Comparison of ENCODE assay signal across 1 cellular context in genomic region chr6:11381801-11382513, GRCh38.
TF ChIP-seq lines count a peak whose summit lies in the region.

No MANE protein-coding gene starts in this region.

TF ChIP-seq in GM12878, 131 proteins besides CTCF, POLR2A, EP300 and RAD21 (continued from another document and continues in another):
- TF ChIP-seq USF2 (IDR thresholded peaks at IDR 0.05; ENCODE audit: borderline replicate concordance, low read depth, low read length) (no peak), DPF2 (IDR thresholded peaks at IDR 0.05) (peak; percentile 80), HCFC1 (IDR thresholded peaks at IDR 0.05; ENCODE audit: low read length) (no peak), HDGF (IDR thresholded peaks at IDR 0.05) (peak; percentile 87; the same call in 1 of the 2 replicates), ZZZ3 (IDR thresholded peaks at IDR 0.05; ENCODE audit: control insufficient read depth, insufficient read length, low read depth) (no peak), HDAC6 (IDR thresholded peaks at IDR 0.05; ENCODE audit: unreplicated experiment) (no peak), RFX5 (IDR thresholded peaks at IDR 0.05; ENCODE audit: low read depth, low read length) (no peak), IKZF1 (conservative IDR thresholded peaks at IDR 0.05) (peak; percentile 99), SPI1 (IDR thresholded peaks at IDR 0.05; ENCODE audit: borderline replicate concordance, insufficient read depth, low read depth, low read length) (peak; percentile 80; the same call in 1 of the 2 replicates), BCL11A (IDR thresholded peaks at IDR 0.05; ENCODE audit: low read depth, low read length) (0 out of 2 replicates have a peak, but pooled peaks have one; percentile 35), CBFB (IDR thresholded peaks at IDR 0.05; ENCODE audit: low read depth) (peak; percentile 37; the same call in 1 of the 2 replicates), SREBF2 (IDR thresholded peaks at IDR 0.05; ENCODE audit: low read length) (no peak), NFIC (IDR thresholded peaks at IDR 0.05; ENCODE audit: low read depth, low read length) (peak; percentile 86), SIN3A (IDR thresholded peaks at IDR 0.05; ENCODE audit: low read depth, low read length) (0 out of 2 replicates have a peak, but pooled peaks have one; percentile 24), IKZF2 (IDR thresholded peaks at IDR 0.05) (peak; percentile 79 to 91), MXI1 (IDR thresholded peaks at IDR 0.05; ENCODE audit: low read depth, low read length) (peak; percentile 45), STAT3 (IDR thresholded peaks at IDR 0.05; ENCODE audit: low read depth, low read length) (no peak), SMARCA5 (IDR thresholded peaks at IDR 0.05) (peak; percentile 47; the same call in 1 of the 2 replicates), CHD2 (IDR thresholded peaks at IDR 0.05; ENCODE audit: borderline replicate concordance, low read depth, low read length) (no peak; the same call in 1 of the 2 replicates), HDAC2 (IDR thresholded peaks at IDR 0.05) (no peak), ETV6 (conservative IDR thresholded peaks at IDR 0.05 in 1 of 2, IDR thresholded peaks at IDR 0.05 in 1 of 2; ENCODE audit: borderline replicate concordance in 1 of 2, low read depth in 1 of 2) (peak; percentile 87 to 100; a peak in 3 of 4 replicates), NR2F1 (conservative IDR thresholded peaks at IDR 0.05) (peak; percentile 40; the same call in 1 of the 2 replicates), RELA (IDR thresholded peaks at IDR 0.05; ENCODE audit: borderline replicate concordance, partially characterized antibody) (peak; percentile 53), NBN (IDR thresholded peaks at IDR 0.05) (peak; percentile 97), CUX1 (IDR thresholded peaks at IDR 0.05; ENCODE audit: insufficient replicate concordance, low read depth, low read length) (no peak), TBL1XR1 (IDR thresholded peaks at IDR 0.05; ENCODE audit: low read depth, low read length) (peak; percentile 36; the same call in 1 of the 2 replicates), POU2F2 (IDR thresholded peaks at IDR 0.05; ENCODE audit: borderline replicate concordance, low read depth, low read length) (peak; percentile 89), BMI1 (IDR thresholded peaks at IDR 0.05; ENCODE audit: borderline replicate concordance) (no peak), ATF7 (IDR thresholded peaks at IDR 0.05; ENCODE audit: low read depth) (peak; percentile 93), STAT1 (conservative IDR thresholded peaks at IDR 0.05) (no peak), ZNF207 (IDR thresholded peaks at IDR 0.05; ENCODE audit: borderline replicate concordance) (no peak), YBX1 (IDR thresholded peaks at IDR 0.05) (no peak), E2F8 (IDR thresholded peaks at IDR 0.05; ENCODE audit: low read depth, partially characterized antibody) (no peak), CEBPB (IDR thresholded peaks at IDR 0.05; ENCODE audit: borderline replicate concordance in 1 of 2, low read depth in 2 of 2, low read length in 2 of 2) (0 out of 4 replicates have a peak, but pooled peaks of 1 of the 2 experiments have one; percentile 41), EED (IDR thresholded peaks at IDR 0.05; ENCODE audit: low read depth) (peak; percentile 86), TCF12 (IDR thresholded peaks at IDR 0.05; ENCODE audit: low read depth, low read length) (peak; percentile 55; the same call in 1 of the 2 replicates), EZH2 (IDR thresholded peaks at IDR 0.05; ENCODE audit: borderline replicate concordance, control insufficient read depth, low read depth, low read length) (no peak), NRF1 (conservative IDR thresholded peaks at IDR 0.05; ENCODE audit: low read depth, low read length) (no peak), CREM (IDR thresholded peaks at IDR 0.05; ENCODE audit: low read depth) (peak; percentile 68; the same call in 1 of the 2 replicates), TARDBP (IDR thresholded peaks at IDR 0.05; ENCODE audit: borderline replicate concordance) (no peak)
- TF ChIP-seq, protein P1, sequence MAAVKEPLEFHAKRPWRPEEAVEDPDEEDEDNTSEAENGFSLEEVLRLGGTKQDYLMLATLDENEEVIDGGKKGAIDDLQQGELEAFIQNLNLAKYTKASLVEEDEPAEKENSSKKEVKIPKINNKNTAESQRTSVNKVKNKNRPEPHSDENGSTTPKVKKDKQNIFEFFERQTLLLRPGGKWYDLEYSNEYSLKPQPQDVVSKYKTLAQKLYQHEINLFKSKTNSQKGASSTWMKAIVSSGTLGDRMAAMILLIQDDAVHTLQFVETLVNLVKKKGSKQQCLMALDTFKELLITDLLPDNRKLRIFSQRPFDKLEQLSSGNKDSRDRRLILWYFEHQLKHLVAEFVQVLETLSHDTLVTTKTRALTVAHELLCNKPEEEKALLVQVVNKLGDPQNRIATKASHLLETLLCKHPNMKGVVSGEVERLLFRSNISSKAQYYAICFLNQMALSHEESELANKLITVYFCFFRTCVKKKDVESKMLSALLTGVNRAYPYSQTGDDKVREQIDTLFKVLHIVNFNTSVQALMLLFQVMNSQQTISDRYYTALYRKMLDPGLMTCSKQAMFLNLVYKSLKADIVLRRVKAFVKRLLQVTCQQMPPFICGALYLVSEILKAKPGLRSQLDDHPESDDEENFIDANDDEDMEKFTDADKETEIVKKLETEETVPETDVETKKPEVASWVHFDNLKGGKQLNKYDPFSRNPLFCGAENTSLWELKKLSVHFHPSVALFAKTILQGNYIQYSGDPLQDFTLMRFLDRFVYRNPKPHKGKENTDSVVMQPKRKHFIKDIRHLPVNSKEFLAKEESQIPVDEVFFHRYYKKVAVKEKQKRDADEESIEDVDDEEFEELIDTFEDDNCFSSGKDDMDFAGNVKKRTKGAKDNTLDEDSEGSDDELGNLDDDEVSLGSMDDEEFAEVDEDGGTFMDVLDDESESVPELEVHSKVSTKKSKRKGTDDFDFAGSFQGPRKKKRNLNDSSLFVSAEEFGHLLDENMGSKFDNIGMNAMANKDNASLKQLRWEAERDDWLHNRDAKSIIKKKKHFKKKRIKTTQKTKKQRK (IDR thresholded peaks at IDR 0.05; ENCODE audit: low read depth, low read length): no peak
- TF ChIP-seq, protein P2, sequence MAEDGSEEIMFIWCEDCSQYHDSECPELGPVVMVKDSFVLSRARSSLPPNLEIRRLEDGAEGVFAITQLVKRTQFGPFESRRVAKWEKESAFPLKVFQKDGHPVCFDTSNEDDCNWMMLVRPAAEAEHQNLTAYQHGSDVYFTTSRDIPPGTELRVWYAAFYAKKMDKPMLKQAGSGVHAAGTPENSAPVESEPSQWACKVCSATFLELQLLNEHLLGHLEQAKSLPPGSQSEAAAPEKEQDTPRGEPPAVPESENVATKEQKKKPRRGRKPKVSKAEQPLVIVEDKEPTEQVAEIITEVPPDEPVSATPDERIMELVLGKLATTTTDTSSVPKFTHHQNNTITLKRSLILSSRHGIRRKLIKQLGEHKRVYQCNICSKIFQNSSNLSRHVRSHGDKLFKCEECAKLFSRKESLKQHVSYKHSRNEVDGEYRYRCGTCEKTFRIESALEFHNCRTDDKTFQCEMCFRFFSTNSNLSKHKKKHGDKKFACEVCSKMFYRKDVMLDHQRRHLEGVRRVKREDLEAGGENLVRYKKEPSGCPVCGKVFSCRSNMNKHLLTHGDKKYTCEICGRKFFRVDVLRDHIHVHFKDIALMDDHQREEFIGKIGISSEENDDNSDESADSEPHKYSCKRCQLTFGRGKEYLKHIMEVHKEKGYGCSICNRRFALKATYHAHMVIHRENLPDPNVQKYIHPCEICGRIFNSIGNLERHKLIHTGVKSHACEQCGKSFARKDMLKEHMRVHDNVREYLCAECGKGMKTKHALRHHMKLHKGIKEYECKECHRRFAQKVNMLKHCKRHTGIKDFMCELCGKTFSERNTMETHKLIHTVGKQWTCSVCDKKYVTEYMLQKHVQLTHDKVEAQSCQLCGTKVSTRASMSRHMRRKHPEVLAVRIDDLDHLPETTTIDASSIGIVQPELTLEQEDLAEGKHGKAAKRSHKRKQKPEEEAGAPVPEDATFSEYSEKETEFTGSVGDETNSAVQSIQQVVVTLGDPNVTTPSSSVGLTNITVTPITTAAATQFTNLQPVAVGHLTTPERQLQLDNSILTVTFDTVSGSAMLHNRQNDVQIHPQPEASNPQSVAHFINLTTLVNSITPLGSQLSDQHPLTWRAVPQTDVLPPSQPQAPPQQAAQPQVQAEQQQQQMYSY (CRISPR knock-in tag; IDR thresholded peaks at IDR 0.05): no peak
- TF ChIP-seq, protein P3, sequence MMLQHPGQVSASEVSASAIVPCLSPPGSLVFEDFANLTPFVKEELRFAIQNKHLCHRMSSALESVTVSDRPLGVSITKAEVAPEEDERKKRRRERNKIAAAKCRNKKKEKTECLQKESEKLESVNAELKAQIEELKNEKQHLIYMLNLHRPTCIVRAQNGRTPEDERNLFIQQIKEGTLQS (IDR thresholded peaks at IDR 0.05; ENCODE audit: borderline replicate concordance, extremely low read depth, low read depth, low read length): no peak
- TF ChIP-seq, protein P4, sequence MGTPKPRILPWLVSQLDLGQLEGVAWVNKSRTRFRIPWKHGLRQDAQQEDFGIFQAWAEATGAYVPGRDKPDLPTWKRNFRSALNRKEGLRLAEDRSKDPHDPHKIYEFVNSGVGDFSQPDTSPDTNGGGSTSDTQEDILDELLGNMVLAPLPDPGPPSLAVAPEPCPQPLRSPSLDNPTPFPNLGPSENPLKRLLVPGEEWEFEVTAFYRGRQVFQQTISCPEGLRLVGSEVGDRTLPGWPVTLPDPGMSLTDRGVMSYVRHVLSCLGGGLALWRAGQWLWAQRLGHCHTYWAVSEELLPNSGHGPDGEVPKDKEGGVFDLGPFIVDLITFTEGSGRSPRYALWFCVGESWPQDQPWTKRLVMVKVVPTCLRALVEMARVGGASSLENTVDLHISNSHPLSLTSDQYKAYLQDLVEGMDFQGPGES (IDR thresholded peaks at IDR 0.05): no peak
- TF ChIP-seq, protein P5, sequence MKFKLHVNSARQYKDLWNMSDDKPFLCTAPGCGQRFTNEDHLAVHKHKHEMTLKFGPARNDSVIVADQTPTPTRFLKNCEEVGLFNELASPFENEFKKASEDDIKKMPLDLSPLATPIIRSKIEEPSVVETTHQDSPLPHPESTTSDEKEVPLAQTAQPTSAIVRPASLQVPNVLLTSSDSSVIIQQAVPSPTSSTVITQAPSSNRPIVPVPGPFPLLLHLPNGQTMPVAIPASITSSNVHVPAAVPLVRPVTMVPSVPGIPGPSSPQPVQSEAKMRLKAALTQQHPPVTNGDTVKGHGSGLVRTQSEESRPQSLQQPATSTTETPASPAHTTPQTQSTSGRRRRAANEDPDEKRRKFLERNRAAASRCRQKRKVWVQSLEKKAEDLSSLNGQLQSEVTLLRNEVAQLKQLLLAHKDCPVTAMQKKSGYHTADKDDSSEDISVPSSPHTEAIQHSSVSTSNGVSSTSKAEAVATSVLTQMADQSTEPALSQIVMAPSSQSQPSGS (IDR thresholded peaks at IDR 0.05; ENCODE audit: low read length): peak; percentile 85; the same call in 1 of the 2 replicates
